1 cellular context compared by ENCODE assay signal in genomic region chr6:35049346-35049745, GRCh38.
TF ChIP-seq lines count a peak whose summit lies in the region.

No MANE protein-coding gene starts in this region.

TF ChIP-seq in SK-N-SH, 30 proteins besides CTCF, POLR2A, EP300 and RAD21 (continued from another document):
- TF ChIP-seq, protein P1, sequence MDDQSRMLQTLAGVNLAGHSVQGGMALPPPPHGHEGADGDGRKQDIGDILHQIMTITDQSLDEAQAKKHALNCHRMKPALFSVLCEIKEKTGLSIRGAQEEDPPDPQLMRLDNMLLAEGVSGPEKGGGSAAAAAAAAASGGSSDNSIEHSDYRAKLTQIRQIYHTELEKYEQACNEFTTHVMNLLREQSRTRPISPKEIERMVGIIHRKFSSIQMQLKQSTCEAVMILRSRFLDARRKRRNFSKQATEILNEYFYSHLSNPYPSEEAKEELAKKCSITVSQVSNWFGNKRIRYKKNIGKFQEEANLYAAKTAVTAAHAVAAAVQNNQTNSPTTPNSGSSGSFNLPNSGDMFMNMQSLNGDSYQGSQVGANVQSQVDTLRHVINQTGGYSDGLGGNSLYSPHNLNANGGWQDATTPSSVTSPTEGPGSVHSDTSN (IDR thresholded peaks at IDR 0.05), result no peak
TF ChIP-seq in SK-N-SH: peak in this region for 0.
